ENCODE assay signal across 8 cellular contexts in the genomic region with DNA sequence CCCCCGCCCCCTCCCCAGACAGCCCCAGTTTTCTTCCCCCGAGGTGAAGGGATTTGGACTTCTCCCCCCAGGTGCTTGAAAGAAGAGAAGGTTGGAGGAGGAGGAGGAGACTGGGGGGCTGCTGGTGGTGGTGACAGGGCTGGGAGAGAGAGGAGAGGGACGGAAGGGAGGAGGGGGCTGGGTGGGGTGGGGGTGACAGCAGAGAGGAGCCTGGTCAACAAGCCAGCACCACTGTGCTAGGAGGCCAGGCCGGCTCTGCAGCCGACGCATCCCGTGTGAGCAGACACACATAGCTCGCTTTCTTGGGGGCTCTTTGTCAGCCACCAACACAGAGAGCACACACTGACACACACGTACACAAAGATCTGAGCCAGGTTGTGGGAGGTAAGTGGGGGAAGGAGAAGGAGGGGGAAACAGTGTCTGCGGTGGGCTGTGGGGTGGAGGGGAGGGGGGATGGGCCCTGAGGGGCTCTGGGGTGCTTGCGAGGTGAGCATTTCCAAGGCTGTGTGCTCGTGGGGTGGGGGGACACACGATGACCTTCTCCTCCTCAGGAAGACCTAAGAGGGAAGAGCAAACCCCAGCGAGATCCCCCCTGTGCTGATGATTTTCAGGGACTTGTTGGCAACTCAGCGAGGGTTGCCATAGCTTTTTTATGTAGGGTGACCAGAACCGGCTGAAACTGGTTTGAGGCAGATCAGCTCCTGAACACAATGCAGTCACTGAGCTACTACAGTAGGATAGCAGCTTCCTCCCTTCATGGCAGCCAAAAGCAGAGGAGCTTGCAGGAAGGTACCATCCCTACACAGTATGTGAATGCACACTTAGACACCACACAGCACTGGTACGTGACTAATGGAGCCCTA. TPM values are rescaled to one million over a fixed set of nuclear protein-coding genes. Genes with fewer than 3 reads are reported as not detected.
DNase-seq lines count a peak whose midpoint lies in the region; ATAC-seq, FAIRE-seq and TF ChIP-seq lines count a peak whose summit lies in the region.

A gene with protein sequence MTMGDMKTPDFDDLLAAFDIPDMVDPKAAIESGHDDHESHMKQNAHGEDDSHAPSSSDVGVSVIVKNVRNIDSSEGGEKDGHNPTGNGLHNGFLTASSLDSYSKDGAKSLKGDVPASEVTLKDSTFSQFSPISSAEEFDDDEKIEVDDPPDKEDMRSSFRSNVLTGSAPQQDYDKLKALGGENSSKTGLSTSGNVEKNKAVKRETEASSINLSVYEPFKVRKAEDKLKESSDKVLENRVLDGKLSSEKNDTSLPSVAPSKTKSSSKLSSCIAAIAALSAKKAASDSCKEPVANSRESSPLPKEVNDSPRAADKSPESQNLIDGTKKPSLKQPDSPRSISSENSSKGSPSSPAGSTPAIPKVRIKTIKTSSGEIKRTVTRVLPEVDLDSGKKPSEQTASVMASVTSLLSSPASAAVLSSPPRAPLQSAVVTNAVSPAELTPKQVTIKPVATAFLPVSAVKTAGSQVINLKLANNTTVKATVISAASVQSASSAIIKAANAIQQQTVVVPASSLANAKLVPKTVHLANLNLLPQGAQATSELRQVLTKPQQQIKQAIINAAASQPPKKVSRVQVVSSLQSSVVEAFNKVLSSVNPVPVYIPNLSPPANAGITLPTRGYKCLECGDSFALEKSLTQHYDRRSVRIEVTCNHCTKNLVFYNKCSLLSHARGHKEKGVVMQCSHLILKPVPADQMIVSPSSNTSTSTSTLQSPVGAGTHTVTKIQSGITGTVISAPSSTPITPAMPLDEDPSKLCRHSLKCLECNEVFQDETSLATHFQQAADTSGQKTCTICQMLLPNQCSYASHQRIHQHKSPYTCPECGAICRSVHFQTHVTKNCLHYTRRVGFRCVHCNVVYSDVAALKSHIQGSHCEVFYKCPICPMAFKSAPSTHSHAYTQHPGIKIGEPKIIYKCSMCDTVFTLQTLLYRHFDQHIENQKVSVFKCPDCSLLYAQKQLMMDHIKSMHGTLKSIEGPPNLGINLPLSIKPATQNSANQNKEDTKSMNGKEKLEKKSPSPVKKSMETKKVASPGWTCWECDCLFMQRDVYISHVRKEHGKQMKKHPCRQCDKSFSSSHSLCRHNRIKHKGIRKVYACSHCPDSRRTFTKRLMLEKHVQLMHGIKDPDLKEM (N-terminal part only) (plus strand): TSS at position 732 of the 863 bp plus-strand sequence. CDS start 53,411 bp downstream, outside the sequence.

- H3K9me3 ChIP-seq in Karpas-422 (ENCODE audit: low read length), result no peaks in the 10 kb centered on the region
- no peaks in the 10 kb centered on the region for H3K9me3 ChIP-seq in endothelial cell of umbilical vein (replicated peaks; ENCODE audit: control insufficient read depth, insufficient read depth, low read length)
- no peaks in the 10 kb centered on the region for H3K9me3 ChIP-seq in thyroid gland

- ATAC-seq in GM18505 (IDR thresholded peaks at IDR 0.05; ENCODE audit: unreplicated experiment), result no peak

- no TSS peak for BruUV-seq in endothelial cell of umbilical vein (replicated peaks; lab: Mats Ljungman, UMichigan)

- peak within 1 kb of the TSS; percentile 59 for H3K27ac ChIP-seq in Karpas-422 (ENCODE audit: low read length)
- peak within 1 kb of the TSS; percentile 77 for H3K27ac ChIP-seq in endothelial cell of umbilical vein (ENCODE audit: insufficient read depth, low read depth, low read length)
- H3K27ac ChIP-seq in thyroid gland, result peak within 1 kb of the TSS; percentile 95 to 97 (median 97)

- TF ChIP-seq CTCF in endothelial cell of umbilical vein (IDR thresholded peaks at IDR 0.05; ENCODE audit: extremely low read depth in 1 of 2, insufficient read depth in 1 of 2, low read depth in 1 of 2, low read length in 2 of 2), result no peak
- no peak for TF ChIP-seq CTCF in thyroid gland (IDR thresholded peaks at IDR 0.05)

- dilution Hi-C loops in endothelial cell of umbilical vein (cut with MboI; ENCODE audit: extremely low pct_ligation_motif_present, low sequenced_read_pairs), result no loop called here

- no peaks in the 10 kb centered on the region for H3K9me1 ChIP-seq in endothelial cell of umbilical vein (replicated peaks; ENCODE audit: control insufficient read depth, extremely low read depth, insufficient read depth, low read length)

- H3K79me2 ChIP-seq in Karpas-422 (ENCODE audit: low read length) (peaks cover 5% of the 10 kb centered on the region; the same call in 1 of the 2 replicates), endothelial cell of umbilical vein (ENCODE audit: control insufficient read depth, insufficient read depth, low read length) (peaks cover 15% of the 10 kb centered on the region)

- whole genome bisulfite sequencing in thyroid gland, 2 donors, result 33 to 34% methylated on average over 15 to 17 of the region's 17 CpGs

- TF ChIP-seq POLR2A in endothelial cell of umbilical vein (IDR thresholded peaks at IDR 0.05; ENCODE audit: low read depth, low read length) (no peak), thyroid gland (IDR thresholded peaks at IDR 0.05) (peak in 1 of 2 donors; percentile 46), GM18505 (IDR thresholded peaks at IDR 0.05; ENCODE audit: borderline replicate concordance, extremely low read depth, insufficient read depth, insufficient read length) (no peak)

- CTCF ChIA-PET in endothelial cell of umbilical vein (lab: Charles Lee), result no interaction called here

- H3K4me2 ChIP-seq in Karpas-422 (ENCODE audit: low read depth, low read length, poor library complexity, severe bottlenecking), result peak within 1 kb of the TSS; percentile 63
- H3K4me2 ChIP-seq in endothelial cell of umbilical vein (ENCODE audit: insufficient read depth, low read length), result peak within 1 kb of the TSS; percentile 34

- no peaks in the 10 kb centered on the region for H3K9me2 ChIP-seq in Karpas-422 (replicated peaks; ENCODE audit: insufficient read depth, low read length)

- DNase-seq in COLO829 (ENCODE audit: low spot score) (peak; percentile 36), Karpas-422 (peak; percentile 47), SK-MEL-5 (ENCODE audit: low read depth, low spot score) (peak; percentile 34), endothelial cell of umbilical vein (ENCODE audit: low read depth, low spot score) (peak; percentile 67), mesenteric fat pad (ENCODE audit: low spot score) (no peak), thyroid gland (peak; percentile 60), epidermal melanocyte (ENCODE audit: insufficient read length, low spot score) (no peak)

- H3K36me3 ChIP-seq in Karpas-422 (ENCODE audit: insufficient read depth, low read length) (peaks cover 25% of the 10 kb centered on the region), endothelial cell of umbilical vein (ENCODE audit: control insufficient read depth in 2 of 2, extremely low read depth in 1 of 2, insufficient read depth in 2 of 2, low read length in 2 of 2) (peaks cover 0 to 5% of the 10 kb centered on the region in 2 experiments), thyroid gland (peaks cover 0 to 8% of the 10 kb centered on the region in 2 donors)

- H3K27me3 ChIP-seq in Karpas-422 (ENCODE audit: low read length) (no peaks in the 10 kb centered on the region), endothelial cell of umbilical vein (ENCODE audit: control insufficient read depth in 2 of 2, insufficient read depth in 2 of 2, low read length in 2 of 2) (no peaks in the 10 kb centered on the region), thyroid gland (no peaks in the 10 kb centered on the region)

- H3K9ac ChIP-seq in Karpas-422 (ENCODE audit: low read length), result peak within 1 kb of the TSS; percentile 78
- H3K9ac ChIP-seq in endothelial cell of umbilical vein (replicated peaks; ENCODE audit: extremely low read depth, insufficient read depth, low read length), result peak within 1 kb of the TSS; percentile 86

- peak within 1 kb of the TSS; percentile 63 for H3K4me3 ChIP-seq in Karpas-422 (ENCODE audit: low read length)
- peak within 1 kb of the TSS in 2 of 3 experiments; percentile 16 to 39 for H3K4me3 ChIP-seq in endothelial cell of umbilical vein (replicated peaks in 1 of 3; ENCODE audit: insufficient read depth in 1 of 3, low read depth in 1 of 3, low read length in 3 of 3)
- peak within 1 kb of the TSS in 1 of 3 donors; percentile 35 for H3K4me3 ChIP-seq in thyroid gland (replicated peaks in 1 of 3)

- no peaks in the 10 kb centered on the region for H4K20me1 ChIP-seq in Karpas-422 (ENCODE audit: insufficient read depth, low read depth, low read length)
- H4K20me1 ChIP-seq in endothelial cell of umbilical vein (replicated peaks; ENCODE audit: control insufficient read depth, extremely low read depth, insufficient read depth, low read length), result no peaks in the 10 kb centered on the region

- H3K4me1 ChIP-seq in Karpas-422 (ENCODE audit: low read length), result peaks cover 23% of the 10 kb centered on the region
- H3K4me1 ChIP-seq in endothelial cell of umbilical vein (ENCODE audit: control insufficient read depth, extremely low read depth, insufficient read depth, low read length), result peaks cover 38% of the 10 kb centered on the region
- H3K4me1 ChIP-seq in thyroid gland, result peaks cover 58 to 77% of the 10 kb centered on the region in 2 donors

- H2AFZ ChIP-seq in Karpas-422 (ENCODE audit: low read length) (no peak within 1 kb of the TSS), endothelial cell of umbilical vein (ENCODE audit: low read depth, low read length) (peak within 1 kb of the TSS; percentile 52)

- FAIRE-seq in endothelial cell of umbilical vein (lab: Jason Lieb, UNC), result peak; percentile 59

- intact Hi-C loops in endothelial cell of umbilical vein (cut with micrococcal nuclease) (loop anchor here (1.0 to 2.0 kb wide), 3 partner anchors 75 to 192 kb away; no protein-coding TSS in a partner anchor), thyroid gland (cut with DNase I) (no loop called here)

- in situ Hi-C loops in SK-MEL-5 (cut with HindIII; ENCODE audit: low pct_unique_long_range_greater_than_20kb, low sequenced_read_pairs), result no loop called here

- POLR2A ChIA-PET in endothelial cell of umbilical vein (lab: Charles Lee), result interaction anchor here (0.6 kb wide), 1 partner anchor 1081 kb away, joined by 5 read pairs; no protein-coding TSS in a partner anchor

RNA-seq across cellular contexts. Expression of the gene that starts here (rescaled TPM):
- 20.3 and 34.9 TPM in 2 replicates for total RNA-seq in Karpas-422 (2014; rRNA removed; shearing (Covaris generic); ENCODE audit: low replicate concordance)
- total RNA-seq in SK-MEL-5 (2014; rRNA removed; shearing (Covaris generic)), result 7.3 and 10.8 TPM in 2 replicates
- 15.7 and 34.6 TPM in 2 replicates for polyA plus RNA-seq in SK-MEL-5 (2015; cell fraction: cytosol; rRNA removed)
- 38.8 and 44.7 TPM in 2 replicates for polyA plus RNA-seq in SK-MEL-5 (2015; cell fraction: nucleus; rRNA removed)
- total RNA-seq in endothelial cell of umbilical vein (70.1 and 83.8 TPM in 2 replicates), mesenteric fat pad (46.6 TPM), thyroid gland (100 to 1,000 TPM in 3 of 4 donors, 10 to 100 TPM in 1; 80.2 to 111 (median 109) TPM)
- 38.9 and 42.3 TPM in 2 replicates for polyA plus RNA-seq in endothelial cell of umbilical vein
- 36.6 and 41.0 TPM in 2 replicates for polyA plus RNA-seq in endothelial cell of umbilical vein (2011; cell fraction: cytosol; rRNA removed)
- 115 and 123 TPM in 2 replicates for polyA plus RNA-seq in endothelial cell of umbilical vein (2011; cell fraction: nucleus; rRNA removed)
- 23.3 and 29.1 TPM in 2 replicates for polyA plus RNA-seq in endothelial cell of umbilical vein (2012)
- 191 and 192 TPM in 2 replicates for polyA minus RNA-seq in endothelial cell of umbilical vein
- polyA minus RNA-seq in endothelial cell of umbilical vein (2011; cell fraction: cytosol; rRNA and poly(A)+ RNA removed), result 9.8 TPM
- polyA minus RNA-seq in endothelial cell of umbilical vein (2011; cell fraction: nucleus; rRNA and poly(A)+ RNA removed), result 78.9 and 109 TPM in 2 replicates

Comparison
In these comparisons a context has a peak if more than half of its experiments do, and no peak if none do; other contexts are left out.
1. DNase-seq: peak in COLO829 (single experiment), Karpas-422 (single experiment), SK-MEL-5 (single experiment), endothelial cell of umbilical vein (single experiment) and thyroid gland (2 of 2); none in mesenteric fat pad (single experiment) and epidermal melanocyte (single experiment).
2. Peak in every context shown above with its lines, with median percentiles within 50 percentile points of each other: H3K27ac ChIP-seq.